Comparison of ENCODE assay signal across 1 cellular context in the genomic region with DNA sequence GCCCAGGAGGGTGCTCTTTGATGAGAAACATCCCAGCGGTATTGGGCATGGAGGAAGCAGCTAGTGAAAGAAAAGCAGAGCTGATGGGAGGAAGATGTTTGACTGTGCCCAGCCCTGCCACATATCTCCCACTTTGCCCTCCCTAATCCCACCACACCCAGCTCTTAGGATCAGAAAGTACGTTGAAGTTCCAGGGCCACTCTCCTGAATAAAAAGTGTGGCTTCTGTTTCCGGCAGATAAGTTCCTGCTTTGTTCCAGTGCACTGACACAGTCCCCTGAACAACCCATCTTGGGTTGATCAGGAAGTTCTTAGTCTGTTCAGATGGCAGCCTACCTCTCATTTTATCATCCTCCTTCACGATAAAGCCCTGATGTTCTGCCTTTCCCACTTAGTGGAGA.
TF ChIP-seq lines count a peak whose summit lies in the region.

No MANE protein-coding gene starts in this region.

TF ChIP-seq in GM12878, 131 proteins besides CTCF, POLR2A, EP300 and RAD21:
- TF ChIP-seq STAT3 (IDR thresholded peaks at IDR 0.05; ENCODE audit: low read depth, low read length) = no peak
- TF ChIP-seq RAD51 (IDR thresholded peaks at IDR 0.05) = no peak
- no peak for TF ChIP-seq TAF1 (IDR thresholded peaks at IDR 0.05; ENCODE audit: borderline replicate concordance, low read depth, low read length)
- no peak for TF ChIP-seq MTA2 (IDR thresholded peaks at IDR 0.05; ENCODE audit: low read depth)
- TF ChIP-seq MAX (IDR thresholded peaks at IDR 0.05; ENCODE audit: low read depth, low read length) = no peak
- TF ChIP-seq JUND (IDR thresholded peaks at IDR 0.05; ENCODE audit: low read depth, low read length) = no peak
- no peak for TF ChIP-seq CHD1 (IDR thresholded peaks at IDR 0.05; ENCODE audit: low read depth, low read length)
- no peak for TF ChIP-seq SMAD5 (IDR thresholded peaks at IDR 0.05; ENCODE audit: low read depth)
- TF ChIP-seq NBN (IDR thresholded peaks at IDR 0.05) = no peak
- TF ChIP-seq ZNF217 (IDR thresholded peaks at IDR 0.05) = no peak
- TF ChIP-seq, protein P1, sequence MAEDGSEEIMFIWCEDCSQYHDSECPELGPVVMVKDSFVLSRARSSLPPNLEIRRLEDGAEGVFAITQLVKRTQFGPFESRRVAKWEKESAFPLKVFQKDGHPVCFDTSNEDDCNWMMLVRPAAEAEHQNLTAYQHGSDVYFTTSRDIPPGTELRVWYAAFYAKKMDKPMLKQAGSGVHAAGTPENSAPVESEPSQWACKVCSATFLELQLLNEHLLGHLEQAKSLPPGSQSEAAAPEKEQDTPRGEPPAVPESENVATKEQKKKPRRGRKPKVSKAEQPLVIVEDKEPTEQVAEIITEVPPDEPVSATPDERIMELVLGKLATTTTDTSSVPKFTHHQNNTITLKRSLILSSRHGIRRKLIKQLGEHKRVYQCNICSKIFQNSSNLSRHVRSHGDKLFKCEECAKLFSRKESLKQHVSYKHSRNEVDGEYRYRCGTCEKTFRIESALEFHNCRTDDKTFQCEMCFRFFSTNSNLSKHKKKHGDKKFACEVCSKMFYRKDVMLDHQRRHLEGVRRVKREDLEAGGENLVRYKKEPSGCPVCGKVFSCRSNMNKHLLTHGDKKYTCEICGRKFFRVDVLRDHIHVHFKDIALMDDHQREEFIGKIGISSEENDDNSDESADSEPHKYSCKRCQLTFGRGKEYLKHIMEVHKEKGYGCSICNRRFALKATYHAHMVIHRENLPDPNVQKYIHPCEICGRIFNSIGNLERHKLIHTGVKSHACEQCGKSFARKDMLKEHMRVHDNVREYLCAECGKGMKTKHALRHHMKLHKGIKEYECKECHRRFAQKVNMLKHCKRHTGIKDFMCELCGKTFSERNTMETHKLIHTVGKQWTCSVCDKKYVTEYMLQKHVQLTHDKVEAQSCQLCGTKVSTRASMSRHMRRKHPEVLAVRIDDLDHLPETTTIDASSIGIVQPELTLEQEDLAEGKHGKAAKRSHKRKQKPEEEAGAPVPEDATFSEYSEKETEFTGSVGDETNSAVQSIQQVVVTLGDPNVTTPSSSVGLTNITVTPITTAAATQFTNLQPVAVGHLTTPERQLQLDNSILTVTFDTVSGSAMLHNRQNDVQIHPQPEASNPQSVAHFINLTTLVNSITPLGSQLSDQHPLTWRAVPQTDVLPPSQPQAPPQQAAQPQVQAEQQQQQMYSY (CRISPR knock-in tag; IDR thresholded peaks at IDR 0.05) = no peak
- TF ChIP-seq RCOR1 (conservative IDR thresholded peaks at IDR 0.05; ENCODE audit: low read depth, low read length) = no peak
- TF ChIP-seq PML (IDR thresholded peaks at IDR 0.05; ENCODE audit: low read length) = no peak
- no peak for TF ChIP-seq SPI1 (IDR thresholded peaks at IDR 0.05; ENCODE audit: borderline replicate concordance, insufficient read depth, low read depth, low read length)
- TF ChIP-seq SUZ12 (IDR thresholded peaks at IDR 0.05; ENCODE audit: unreplicated experiment) = no peak
- no peak for TF ChIP-seq LARP7 (IDR thresholded peaks at IDR 0.05)
- TF ChIP-seq SIN3A (IDR thresholded peaks at IDR 0.05; ENCODE audit: low read depth, low read length) = no peak
- TF ChIP-seq MTA3 (IDR thresholded peaks at IDR 0.05; ENCODE audit: borderline replicate concordance, low read length) = no peak
- no peak for TF ChIP-seq ZBTB33 (IDR thresholded peaks at IDR 0.05)
- no peak for TF ChIP-seq RFX5 (IDR thresholded peaks at IDR 0.05; ENCODE audit: low read depth, low read length)
